Comparison of ENCODE assay signal across 8 cellular contexts in the genomic region with DNA sequence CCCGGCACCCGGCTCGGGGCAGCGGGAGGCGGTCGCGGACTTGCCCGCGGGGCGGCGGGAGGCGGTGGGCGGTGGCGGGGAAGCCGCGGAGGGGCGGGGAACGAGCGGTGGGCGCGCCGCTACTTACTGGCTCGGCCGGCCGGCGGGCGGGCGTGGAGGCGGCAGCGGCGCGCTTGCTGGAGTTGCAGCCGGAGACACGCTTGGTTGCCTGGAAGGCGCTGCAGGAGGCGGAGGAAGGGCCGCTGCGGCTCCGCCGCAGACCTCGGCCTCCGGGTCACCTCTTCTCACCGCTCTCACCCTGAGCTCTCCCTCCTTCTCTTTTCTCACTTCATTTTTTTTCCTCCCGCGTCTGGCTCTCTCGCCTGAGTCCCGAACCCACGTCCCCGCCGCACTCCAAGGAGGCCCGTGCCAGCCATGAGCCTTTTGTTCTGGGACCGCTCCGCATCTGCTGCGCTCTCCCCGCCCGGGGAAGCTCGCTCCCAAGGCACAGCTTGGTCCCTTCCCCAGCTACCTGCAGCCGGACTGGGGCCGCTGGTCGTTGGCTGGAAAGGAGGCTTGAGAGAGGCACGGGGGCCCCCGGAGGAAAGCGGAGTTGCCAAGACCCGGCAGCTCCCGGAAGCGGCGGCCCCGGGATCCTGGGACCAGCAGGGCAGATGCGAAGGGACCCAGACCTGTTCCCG. TPM values are rescaled to one million over a fixed set of nuclear protein-coding genes. Genes with fewer than 3 reads are reported as not detected.
DNase-seq lines count a peak whose midpoint lies in the region; ATAC-seq and TF ChIP-seq lines count a peak whose summit lies in the region.

No MANE protein-coding gene starts in this region.

- H3K27me3 ChIP-seq in SK-N-SH (ENCODE audit: insufficient read depth), result peaks cover 32% of the 10 kb centered on the region
- peaks cover 91% of the 10 kb centered on the region for H3K27me3 ChIP-seq in skeletal muscle satellite cell (ENCODE audit: control insufficient read depth, insufficient read depth, low read length)

- H3K4me1 ChIP-seq in SK-N-SH (ENCODE audit: control insufficient read depth in 1 of 2, insufficient read depth in 2 of 2, low read depth in 1 of 2, low read length in 1 of 2), result no peaks in the 10 kb centered on the region; a peak in 1 of 4 replicates
- H3K4me1 ChIP-seq in skeletal muscle satellite cell (ENCODE audit: control insufficient read depth, insufficient read depth, low read length), result no peaks in the 10 kb centered on the region

- H3K9me2 ChIP-seq in SK-N-SH, result no peaks in the 10 kb centered on the region

- H3K4me3 ChIP-seq in SK-N-SH (ENCODE audit: low read depth in 2 of 2, low read length in 1 of 2) (peak overlapping the region; percentile 35 to 40; a peak in 3 of 4 replicates), fibroblast of villous mesenchyme (ENCODE audit: low read depth, low read length) (peak overlapping the region; percentile 12), skeletal muscle satellite cell (ENCODE audit: low read length) (peak overlapping the region; percentile 58)

- no peak for TF ChIP-seq EP300 in SK-N-SH (IDR thresholded peaks at IDR 0.05; ENCODE audit: borderline replicate concordance in 1 of 2, low read depth in 1 of 2, low read length in 1 of 2)

- H3K9me3 ChIP-seq in SK-N-SH, result no peaks in the 10 kb centered on the region
- H3K9me3 ChIP-seq in skeletal muscle satellite cell (replicated peaks; ENCODE audit: low read length), result no peaks in the 10 kb centered on the region

- DNase-seq in NCI-H82 (lab: John Stamatoyannopoulos, UW) (peak; percentile 59), NCI-H82 treated with DMSO at 0.1 percent for 48 hours (lab: John Stamatoyannopoulos, UW; ENCODE audit: unreplicated experiment) (no peak), GM20000 (ENCODE audit: low spot score) (peak; percentile 87), SK-N-SH (peak; percentile 82), fibroblast of villous mesenchyme (ENCODE audit: low read depth) (no peak), hippocampal formation (lab: John Stamatoyannopoulos, UW) (no peak)

- no peak overlapping the region for H3K27ac ChIP-seq in SK-N-SH (ENCODE audit: low read depth in 2 of 2, low read length in 1 of 2)

- TF ChIP-seq CTCF in GM20000 (IDR thresholded peaks at IDR 0.05; ENCODE audit: extremely low read depth, missing control alignments) (no peak), SK-N-SH (IDR thresholded peaks at IDR 0.05) (no peak), fibroblast of villous mesenchyme (IDR thresholded peaks at IDR 0.05; ENCODE audit: insufficient read depth, low read depth, low read length) (no peak)

- POLR2A ChIA-PET in SK-N-SH (lab: Yijun Ruan, JAX), result no interaction called here

- 3% methylated on average over 25 of the region's 70 CpGs for WGBS in SK-N-SH (ENCODE audit: low lambda C conversion rate)

- H3K9ac ChIP-seq in SK-N-SH, result no peak overlapping the region
- H3K9ac ChIP-seq in skeletal muscle satellite cell (ENCODE audit: low read depth, low read length), result no peak overlapping the region

- H4K20me1 ChIP-seq in SK-N-SH (ENCODE audit: insufficient read depth), result no peaks in the 10 kb centered on the region

- H3K79me2 ChIP-seq in SK-N-SH (ENCODE audit: insufficient read depth), result no peaks in the 10 kb centered on the region

- TF ChIP-seq RAD21 in SK-N-SH (IDR thresholded peaks at IDR 0.05; ENCODE audit: low read length), result no peak

- H3K4me2 ChIP-seq in SK-N-SH, result peak overlapping the region; percentile 47; the same call in 1 of the 2 replicates
- H3K4me2 ChIP-seq in skeletal muscle satellite cell (ENCODE audit: low read length), result peak overlapping the region; percentile 77

- CTCF ChIA-PET in SK-N-SH (lab: Yijun Ruan, JAX), result interaction anchor here (0.6 to 3.1 kb wide), 2 partner anchors 18 to 134 kb away, joined by 3 to 12 read pairs; no protein-coding TSS in a partner anchor

- peak overlapping the region; percentile 29; the same call in 1 of the 2 replicates for H2AFZ ChIP-seq in SK-N-SH (ENCODE audit: low read depth)

- no peaks in the 10 kb centered on the region for H3F3A ChIP-seq in SK-N-SH (replicated peaks; ENCODE audit: insufficient read depth)

- H3K36me3 ChIP-seq in SK-N-SH (replicated peaks in 1 of 2; ENCODE audit: control insufficient read depth in 1 of 2, insufficient read depth in 2 of 2, low read length in 1 of 2) (no peaks in the 10 kb centered on the region), skeletal muscle satellite cell (ENCODE audit: insufficient read depth, low read length) (no peaks in the 10 kb centered on the region)

- ATAC-seq in HG03460 (IDR thresholded peaks at IDR 0.05; ENCODE audit: unreplicated experiment), result peak; percentile 76

TF ChIP-seq in SK-N-SH, 30 proteins besides CTCF, POLR2A, EP300 and RAD21:
- no peak for TF ChIP-seq YY1 (IDR thresholded peaks at IDR 0.05; ENCODE audit: low read depth)
- TF ChIP-seq FOXM1 (IDR thresholded peaks at IDR 0.05; ENCODE audit: low read depth), result no peak
- TF ChIP-seq, protein P1, sequence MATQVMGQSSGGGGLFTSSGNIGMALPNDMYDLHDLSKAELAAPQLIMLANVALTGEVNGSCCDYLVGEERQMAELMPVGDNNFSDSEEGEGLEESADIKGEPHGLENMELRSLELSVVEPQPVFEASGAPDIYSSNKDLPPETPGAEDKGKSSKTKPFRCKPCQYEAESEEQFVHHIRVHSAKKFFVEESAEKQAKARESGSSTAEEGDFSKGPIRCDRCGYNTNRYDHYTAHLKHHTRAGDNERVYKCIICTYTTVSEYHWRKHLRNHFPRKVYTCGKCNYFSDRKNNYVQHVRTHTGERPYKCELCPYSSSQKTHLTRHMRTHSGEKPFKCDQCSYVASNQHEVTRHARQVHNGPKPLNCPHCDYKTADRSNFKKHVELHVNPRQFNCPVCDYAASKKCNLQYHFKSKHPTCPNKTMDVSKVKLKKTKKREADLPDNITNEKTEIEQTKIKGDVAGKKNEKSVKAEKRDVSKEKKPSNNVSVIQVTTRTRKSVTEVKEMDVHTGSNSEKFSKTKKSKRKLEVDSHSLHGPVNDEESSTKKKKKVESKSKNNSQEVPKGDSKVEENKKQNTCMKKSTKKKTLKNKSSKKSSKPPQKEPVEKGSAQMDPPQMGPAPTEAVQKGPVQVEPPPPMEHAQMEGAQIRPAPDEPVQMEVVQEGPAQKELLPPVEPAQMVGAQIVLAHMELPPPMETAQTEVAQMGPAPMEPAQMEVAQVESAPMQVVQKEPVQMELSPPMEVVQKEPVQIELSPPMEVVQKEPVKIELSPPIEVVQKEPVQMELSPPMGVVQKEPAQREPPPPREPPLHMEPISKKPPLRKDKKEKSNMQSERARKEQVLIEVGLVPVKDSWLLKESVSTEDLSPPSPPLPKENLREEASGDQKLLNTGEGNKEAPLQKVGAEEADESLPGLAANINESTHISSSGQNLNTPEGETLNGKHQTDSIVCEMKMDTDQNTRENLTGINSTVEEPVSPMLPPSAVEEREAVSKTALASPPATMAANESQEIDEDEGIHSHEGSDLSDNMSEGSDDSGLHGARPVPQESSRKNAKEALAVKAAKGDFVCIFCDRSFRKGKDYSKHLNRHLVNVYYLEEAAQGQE (IDR thresholded peaks at IDR 0.05; ENCODE audit: low read depth, low read length), result no peak
- no peak for TF ChIP-seq SMC3 (IDR thresholded peaks at IDR 0.05; ENCODE audit: low read depth, low read length)
- TF ChIP-seq, protein P2, sequence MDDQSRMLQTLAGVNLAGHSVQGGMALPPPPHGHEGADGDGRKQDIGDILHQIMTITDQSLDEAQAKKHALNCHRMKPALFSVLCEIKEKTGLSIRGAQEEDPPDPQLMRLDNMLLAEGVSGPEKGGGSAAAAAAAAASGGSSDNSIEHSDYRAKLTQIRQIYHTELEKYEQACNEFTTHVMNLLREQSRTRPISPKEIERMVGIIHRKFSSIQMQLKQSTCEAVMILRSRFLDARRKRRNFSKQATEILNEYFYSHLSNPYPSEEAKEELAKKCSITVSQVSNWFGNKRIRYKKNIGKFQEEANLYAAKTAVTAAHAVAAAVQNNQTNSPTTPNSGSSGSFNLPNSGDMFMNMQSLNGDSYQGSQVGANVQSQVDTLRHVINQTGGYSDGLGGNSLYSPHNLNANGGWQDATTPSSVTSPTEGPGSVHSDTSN (IDR thresholded peaks at IDR 0.05), result no peak
- no peak for TF ChIP-seq MEF2A (IDR thresholded peaks at IDR 0.05; ENCODE audit: borderline replicate concordance, low read depth)
- no peak for TF ChIP-seq GABPA (IDR thresholded peaks at IDR 0.05; ENCODE audit: low read depth)
- TF ChIP-seq TAF1 (IDR thresholded peaks at IDR 0.05; ENCODE audit: borderline replicate concordance, low read depth, low read length), result no peak

RNA-seq across cellular contexts. Expression of a gene that starts 0.6 kb away (rescaled TPM):
- polyA plus RNA-seq in SK-N-SH (2012; rRNA removed), result not detected in 2 replicates
- not detected in 2 replicates for polyA plus RNA-seq in SK-N-SH (2012; cell fraction: cytosol; rRNA removed)
- polyA plus RNA-seq in SK-N-SH (2012; cell fraction: nucleus; rRNA removed), result not detected in 2 replicates
- total RNA-seq in fibroblast of villous mesenchyme, result not detected in 2 replicates
- not detected in 2 replicates for total RNA-seq in skeletal muscle satellite cell (2012; rRNA removed)

Comparison
In these comparisons a context has a peak if more than half of its experiments do, and no peak if none do; other contexts are left out.
1. DNase-seq: peak in NCI-H82 (single experiment), GM20000 (single experiment) and SK-N-SH (single experiment); none in NCI-H82 treated with DMSO at 0.1 percent for 48 hours (single experiment), fibroblast of villous mesenchyme (single experiment) and hippocampal formation (0 of 2).
2. Peak in every context shown above with its lines, with median percentiles within 50 percentile points of each other: H3K4me3 ChIP-seq.